8 cellular contexts compared by ENCODE assay signal in the genomic region with DNA sequence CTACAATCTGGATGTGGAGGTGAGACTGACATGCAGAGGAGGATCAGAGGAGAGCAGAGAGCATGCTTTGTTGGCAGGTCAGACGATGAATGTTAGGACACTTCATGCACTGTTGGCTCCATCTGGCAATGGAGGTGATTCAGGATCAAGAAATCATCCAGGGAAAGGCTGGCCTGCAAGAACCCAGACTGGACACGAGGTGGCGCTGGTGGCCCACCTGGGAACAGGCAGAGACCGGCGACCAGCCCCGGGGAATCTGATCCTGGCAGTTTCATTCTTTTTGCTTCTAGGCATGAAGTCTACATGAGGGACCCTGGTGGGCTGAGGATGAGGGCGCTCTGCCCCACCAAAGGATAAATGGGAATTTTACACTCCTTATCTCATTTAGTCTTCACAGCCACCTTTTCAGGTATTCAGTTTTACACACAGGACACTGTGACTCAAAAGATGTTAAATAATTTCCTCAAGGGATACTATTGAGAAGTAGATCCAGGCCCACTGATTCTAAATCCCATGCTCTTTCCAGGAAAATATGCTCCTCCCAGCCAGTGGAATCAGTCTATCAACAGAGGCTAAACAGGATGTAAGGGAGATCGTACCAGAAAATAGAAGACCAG. TPM values are rescaled to one million over a fixed set of nuclear protein-coding genes. Genes with fewer than 3 reads are reported as not detected.
A peak's percentile ranks its signal among the peaks of the same experiment; 100 is the strongest.
DNase-seq lines count a peak whose midpoint lies in the region; ATAC-seq and TF ChIP-seq lines count a peak whose summit lies in the region.

No MANE protein-coding gene starts in this region.

- H3K4me2 ChIP-seq in GM23248 (ENCODE audit: unreplicated experiment), result no peak overlapping the region

- no peak for ATAC-seq in HG02852 (IDR thresholded peaks at IDR 0.05; ENCODE audit: unreplicated experiment)

- in situ Hi-C loops in GM23248 (cut with MboI), result loop anchor here (10.0 kb wide), 1 partner anchor 167 kb away; no protein-coding TSS in a partner anchor

- no peak overlapping the region for H3K4me3 ChIP-seq in AG04450 (ENCODE audit: low read depth, low read length)
- H3K4me3 ChIP-seq in GM23248, result no peak overlapping the region

- no peaks in the 10 kb centered on the region for H4K20me1 ChIP-seq in GM23248 (ENCODE audit: insufficient read depth)

- H3K9ac ChIP-seq in GM23248, result no peak overlapping the region

- H3K27ac ChIP-seq in AG04450 (ENCODE audit: low read depth, low read length), result no peak overlapping the region
- H3K27ac ChIP-seq in GM23248, result no peak overlapping the region

- CTCF ChIA-PET in AG04450 (lab: Charles Lee), result interaction anchor here (0.6 to 2.8 kb wide), 7 partner anchors 15 to 247 kb away, joined by 3 to 19 read pairs (median 4); no protein-coding TSS in a partner anchor

- POLR2A ChIA-PET in AG04450 (lab: Yijun Ruan, JAX), result no interaction called here

- WGBS in GM23248 (ENCODE audit: low coverage in 1 of 2, low lambda C conversion rate in 2 of 2, missing lambda C conversion rate in 2 of 2), 2 experiments, result 13% methylated on average over 8 of the region's 8 CpGs

- H3K9me3 ChIP-seq in AG04450 (ENCODE audit: control insufficient read depth, insufficient read depth, low read length) (no peaks in the 10 kb centered on the region), GM23248 (ENCODE audit: low read depth) (no peaks in the 10 kb centered on the region)

- no peaks in the 10 kb centered on the region for H3K4me1 ChIP-seq in GM23248 (ENCODE audit: insufficient read depth)

- no peaks in the 10 kb centered on the region for H3K9me2 ChIP-seq in GM23248 (ENCODE audit: insufficient read depth)

- no peaks in the 10 kb centered on the region for H3F3A ChIP-seq in GM23248 (ENCODE audit: insufficient read depth)

- H3K36me3 ChIP-seq in GM23248 (ENCODE audit: low read depth), result no peaks in the 10 kb centered on the region

- peak; percentile 96 for TF ChIP-seq CTCF in AG04450 (IDR thresholded peaks at IDR 0.05; ENCODE audit: low read depth, low read length)

- no peak overlapping the region for H2AFZ ChIP-seq in GM23248

- peaks cover 19% of the 10 kb centered on the region for H3K27me3 ChIP-seq in AG04450 (ENCODE audit: control insufficient read depth, insufficient read depth, low read length)
- no peaks in the 10 kb centered on the region for H3K27me3 ChIP-seq in GM23248 (replicated peaks; ENCODE audit: insufficient read depth)

- peak; percentile 46 for DNase-seq in AG04450 (ENCODE audit: low read depth, low spot score)
- DNase-seq in GM23248, result peak; percentile 85
- peak; percentile 74 for DNase-seq in NCI-H510A (lab: John Stamatoyannopoulos, UW)
- peak; percentile 61 to 73 for DNase-seq in activated CD4-positive, alpha-beta T cell treated with anti-CD3 and anti-CD28 coated beads for 4 hours
- peak; percentile 58 to 77 for DNase-seq in cerebellar nuclear complex (lab: John Stamatoyannopoulos, UW)
- DNase-seq in left kidney (ENCODE audit: low read depth, low spot score), result peak; percentile 90
- peak; percentile 70 for DNase-seq in stimulated activated CD4-positive, alpha-beta T cell treated with anti-CD3 and anti-CD28 coated beads, Interleukin-2, amount 100 ng/mL, for 48 hours

- H3K79me2 ChIP-seq in GM23248 (ENCODE audit: insufficient read depth), result no peaks in the 10 kb centered on the region

RNA-seq across cellular contexts. Expression of gene SCMH1, which starts 26.2 kb away (rescaled TPM):
- 32.1 and 37.5 TPM in 2 replicates for polyA plus RNA-seq in AG04450 (2011; rRNA removed)
- 57.0 and 67.1 TPM in 2 replicates for polyA minus RNA-seq in AG04450 (2011; rRNA and poly(A)+ RNA removed)
- total RNA-seq in GM23248 (2014; rRNA removed; shearing (Covaris generic)), result 15.0 and 16.6 TPM in 2 replicates
- polyA plus RNA-seq in GM23248 (2016; fragmentation: Nextera tagmentation; extraction: Ambion mirVana), result 10.8 and 12.0 TPM in 2 replicates
